ENCODE assay signal across 13 cellular contexts in genomic region chr10:48336978-48337599, GRCh38. TPM values are rescaled to one million over a fixed set of nuclear protein-coding genes. Genes with fewer than 3 reads are reported as not detected.
DNase-seq lines count a peak whose midpoint lies in the region; ATAC-seq, FAIRE-seq and TF ChIP-seq lines count a peak whose summit lies in the region.
"Had no signal": no experiment of that assay in that cellular context is flagged by ENCODE, and none has a peak within 500 bp of the region (broad histone marks: within the 10 kb centered on the region; RNA-seq: fewer than 3 reads in every experiment).

No MANE protein-coding gene starts in this region.

- H3K4me3 Mint-ChIP-seq in activated T-cell treated with anti-CD3 and anti-CD28 coated beads, Interleukin-2, amount 50 U/mL, for 72 hours: peak overlapping the region in 1 of 2 donors; percentile 59
- H3K4me3 Mint-ChIP-seq in neural crest cell: no peak overlapping the region
- H3K4me3 Mint-ChIP-seq: naive thymus-derived CD8-positive, alpha-beta T cell; T-cell had no signal

- no peak for TF ChIP-seq CTCF in neural crest cell (conservative IDR thresholded peaks at IDR 0.05)

- peak; percentile 31 to 76 for ATAC-seq in activated T-cell treated with anti-CD3 and anti-CD28 coated beads, Interleukin-2, amount 50 U/mL, for 72 hours (replicated peaks in 1 of 2)
- ATAC-seq in GM21576 (IDR thresholded peaks at IDR 0.05; ENCODE audit: unreplicated experiment) (peak; percentile 81), HG03139 (IDR thresholded peaks at IDR 0.05; ENCODE audit: unreplicated experiment) (peak; percentile 61)
- ATAC-seq: naive thymus-derived CD8-positive, alpha-beta T cell; T-cell had no signal

- no peak for FAIRE-seq in H54 (lab: Jason Lieb, UNC)

- no peak for DNase-seq in activated T-cell treated with anti-CD3 and anti-CD28 coated beads, Interleukin-2, amount 50 U/mL, for 72 hours
- DNase-seq in activated T-cell treated with anti-CD3 and anti-CD28 coated beads for 4 hours (no peak), neural crest cell (ENCODE audit: low read depth, low spot score) (no peak), H54 (ENCODE audit: insufficient read length, low spot score) (no peak), NCI-H2196 (lab: John Stamatoyannopoulos, UW; ENCODE audit: unreplicated experiment) (no peak), AG20443 (ENCODE audit: low spot score) (no peak)
- DNase-seq: Calu3; dermis blood vessel endothelial cell; naive thymus-derived CD8-positive, alpha-beta T cell; NCI-H1417; T-cell had no signal

- no peaks in the 10 kb centered on the region for H3K27me3 Mint-ChIP-seq in activated T-cell treated with anti-CD3 and anti-CD28 coated beads, Interleukin-2, amount 50 U/mL, for 72 hours (ENCODE audit: low read depth)
- H3K27me3 Mint-ChIP-seq in neural crest cell (ENCODE audit: low read depth): no peaks in the 10 kb centered on the region
- H3K27me3 Mint-ChIP-seq: naive thymus-derived CD8-positive, alpha-beta T cell; T-cell had no signal

- peaks cover 2 to 8% of the 10 kb centered on the region in 2 donors for H3K9me3 Mint-ChIP-seq in activated T-cell treated with anti-CD3 and anti-CD28 coated beads, Interleukin-2, amount 50 U/mL, for 72 hours
- peaks cover 19% of the 10 kb centered on the region for H3K9me3 Mint-ChIP-seq in neural crest cell

- peak overlapping the region; percentile 89 for H3K27ac Mint-ChIP-seq in activated T-cell treated with anti-CD3 and anti-CD28 coated beads, Interleukin-2, amount 50 U/mL, for 72 hours
- peak overlapping the region; percentile 57 for H3K27ac Mint-ChIP-seq in neural crest cell (ENCODE audit: unreplicated experiment)
- H3K27ac Mint-ChIP-seq: T-cell had no signal

- no peak for TF ChIP-seq POLR2A in H54 (IDR thresholded peaks at IDR 0.05; ENCODE audit: low read depth, low read length)

- peaks cover 13 to 20% of the 10 kb centered on the region in 2 donors for H3K36me3 Mint-ChIP-seq in activated T-cell treated with anti-CD3 and anti-CD28 coated beads, Interleukin-2, amount 50 U/mL, for 72 hours (ENCODE audit: insufficient read depth in 2 of 2)
- H3K36me3 Mint-ChIP-seq in neural crest cell (ENCODE audit: low read depth): peaks cover 41% of the 10 kb centered on the region

- peaks cover 44% of the 10 kb centered on the region for H3K4me1 Mint-ChIP-seq in activated T-cell treated with anti-CD3 and anti-CD28 coated beads, Interleukin-2, amount 50 U/mL, for 72 hours (ENCODE audit: low read depth)
- peaks cover 4% of the 10 kb centered on the region for H3K4me1 Mint-ChIP-seq in neural crest cell

RNA-seq across cellular contexts. Expression of gene MAPK8, which starts 30.6 kb away (rescaled TPM):
- total RNA-seq in activated T-cell treated with anti-CD3 and anti-CD28 coated beads, Interleukin-2, amount 50 U/mL, for 72 hours: 10 to 100 TPM; 43.3 to 60.2 TPM
- 56.6 and 59.1 TPM in 2 replicates for total RNA-seq in neural crest cell
